26 cellular contexts compared by ENCODE assay signal in the genomic region with DNA sequence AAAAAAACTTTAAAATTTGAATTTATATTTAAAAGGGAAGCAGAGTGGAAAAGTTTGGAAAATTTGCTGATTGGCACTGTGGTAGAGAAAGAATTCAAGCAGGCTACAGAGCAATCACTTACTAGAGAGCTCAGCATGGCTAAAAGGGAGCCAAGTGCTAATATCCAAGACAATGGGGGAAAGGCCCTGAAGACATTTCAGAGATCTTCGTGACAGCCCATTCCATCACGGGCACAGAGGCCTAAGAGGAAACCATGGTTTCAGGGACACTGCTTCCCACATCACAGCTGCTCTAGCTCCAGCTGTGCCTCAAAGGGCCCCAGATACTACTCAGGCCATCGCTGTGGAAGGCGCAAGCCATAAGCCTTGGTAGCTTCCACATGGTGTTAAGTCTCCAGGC.
"Had no signal": no experiment of that assay in that cellular context is flagged by ENCODE, and none has a peak within 500 bp of the region (broad histone marks: within the 10 kb centered on the region; RNA-seq: fewer than 3 reads in every experiment).

No MANE protein-coding gene starts in this region.

- H3K27ac Mint-ChIP-seq: immature natural killer cell; mesothelial cell of epicardium; naive B cell; natural killer cell; progenitor cell of endocrine pancreas; stimulated activated memory B cell treated with anti-CD40 and anti-IgM and Interleukin-4, amounts not matched to agents 10 μg/mL and 1 μg/mL and 100 μg/mL, for 72 hours; stimulated activated naive CD8-positive, alpha-beta T cell treated with anti-CD3 and anti-CD28 coated beads, Interleukin-15, amount 100 ng/mL, for 72 hours; type B pancreatic cell had no signal

- H3K4me1 Mint-ChIP-seq: immature natural killer cell; naive B cell; natural killer cell; stimulated activated memory B cell treated with anti-CD40 and anti-IgM and Interleukin-4, amounts not matched to agents 10 μg/mL and 1 μg/mL and 100 μg/mL, for 72 hours; stimulated activated naive CD8-positive, alpha-beta T cell treated with anti-CD3 and anti-CD28 coated beads, Interleukin-15, amount 100 ng/mL, for 72 hours had no signal

- H3K9me3 ChIP-seq: ovary, right atrium auricular region, right lobe of liver, tibial nerve, uterus had no signal

- H3K36me3 Mint-ChIP-seq: immature natural killer cell; natural killer cell; stimulated activated memory B cell treated with anti-CD40 and anti-IgM and Interleukin-4, amounts not matched to agents 10 μg/mL and 1 μg/mL and 100 μg/mL, for 72 hours had no signal

- H3K4me1 ChIP-seq: left lung, right atrium auricular region, right lobe of liver, tibial nerve, uterus had no signal

- ATAC-seq: left colon; left lung; natural killer cell; right lobe of liver; stimulated activated memory B cell treated with anti-CD40 and anti-IgM and Interleukin-4, amounts not matched to agents 10 μg/mL and 1 μg/mL and 100 μg/mL, for 72 hours; stimulated activated naive CD8-positive, alpha-beta T cell treated with anti-CD3 and anti-CD28 coated beads, Interleukin-15, amount 100 ng/mL, for 72 hours had no signal

- DNase-seq: immature natural killer cell; kidney; left colon; left lung; mesendoderm; naive B cell; natural killer cell; ovary; right lobe of liver; stimulated activated CD4-positive, alpha-beta T cell treated with anti-CD3 and anti-CD28 coated beads, Interleukin-1b, Interleukin-23, amount 100 ng/mL, for 48 hours; stimulated activated CD4-positive, alpha-beta T cell treated with anti-CD3 and anti-CD28 coated beads, Interleukin-2, amount 100 ng/mL, for 48 hours; stimulated activated CD4-positive, alpha-beta T cell treated with anti-CD3 and anti-CD28 coated beads, Interleukin-4, amount 100 ng/mL, for 4 hours; stimulated activated CD8-positive, alpha-beta memory T cell treated with anti-CD3 and anti-CD28 coated beads, Interleukin-4, amount 100 ng/mL, for 48 hours; stimulated activated naive CD4-positive, alpha-beta T cell treated with Interleukin-2 at 50 U/mL for 16 hours; stimulated activated naive CD8-positive, alpha-beta T cell treated with anti-CD3 and anti-CD28 coated beads, Interleukin-15, amount 100 ng/mL, for 72 hours; substantia nigra; uterus had no signal

- H3K27ac ChIP-seq: hepatocyte, left lung, ovary, right atrium auricular region, right lobe of liver, tibial nerve, uterus had no signal

- H3K27me3 Mint-ChIP-seq: progenitor cell of endocrine pancreas, type B pancreatic cell had no signal

- H3K27me3 ChIP-seq: hepatocyte, left lung, ovary, right atrium auricular region, right lobe of liver, tibial nerve, uterus had no signal

- H3K36me3 ChIP-seq: left lung, ovary, right atrium auricular region, right lobe of liver, tibial nerve, uterus had no signal

- H3K4me3 ChIP-seq: hepatocyte, left lung, lung, ovary, right atrium auricular region, right lobe of liver, smooth muscle cell, tibial nerve, uterus had no signal

- H3K4me3 Mint-ChIP-seq: immature natural killer cell; mesothelial cell of epicardium; naive B cell; natural killer cell; stimulated activated memory B cell treated with anti-CD40 and anti-IgM and Interleukin-4, amounts not matched to agents 10 μg/mL and 1 μg/mL and 100 μg/mL, for 72 hours; stimulated activated naive CD8-positive, alpha-beta T cell treated with anti-CD3 and anti-CD28 coated beads, Interleukin-15, amount 100 ng/mL, for 72 hours; type B pancreatic cell had no signal
